In genomic region chr3:24968076-24968475, GRCh38 we compare ENCODE assay signal across 22 cellular contexts.
"Had no signal": no experiment of that assay in that cellular context is flagged by ENCODE, and none has a peak within 500 bp of the region (broad histone marks: within the 10 kb centered on the region; RNA-seq: fewer than 3 reads in every experiment).

No MANE protein-coding gene starts in this region.

- H3K9me3 ChIP-seq: MG63, SK-N-SH had no signal

- H3K27me3 ChIP-seq: MG63 had no signal

- H3K36me3 ChIP-seq: MG63 had no signal

- H3K27ac ChIP-seq: RWPE1 had no signal

- H3K4me3 ChIP-seq: MG63 had no signal

- DNase-seq: IMR-90, Karpas-422, KG1, MG63, NCI-H1092, NCI-H1105 treated with DMSO at 0.1 percent for 48 hours, NCI-H1436 treated with DMSO at 0.1 percent for 48 hours, NCI-H1694, NCI-H187 treated with DMSO at 0.1 percent for 48 hours, NCI-H2029 treated with DMSO at 0.1 percent for 48 hours, NCI-H2171, NCI-H226, NCI-H446 treated with DMSO at 0.1 percent for 48 hours, NCI-H510A treated with DMSO at 0.1 percent for 48 hours, PC-3, SHP77, SK-N-SH, SW 1271, T-cell had no signal

- ATAC-seq: HepG2, Panc1, PC-3, T-cell had no signal
